9 cellular contexts compared by ENCODE assay signal in the genomic region with DNA sequence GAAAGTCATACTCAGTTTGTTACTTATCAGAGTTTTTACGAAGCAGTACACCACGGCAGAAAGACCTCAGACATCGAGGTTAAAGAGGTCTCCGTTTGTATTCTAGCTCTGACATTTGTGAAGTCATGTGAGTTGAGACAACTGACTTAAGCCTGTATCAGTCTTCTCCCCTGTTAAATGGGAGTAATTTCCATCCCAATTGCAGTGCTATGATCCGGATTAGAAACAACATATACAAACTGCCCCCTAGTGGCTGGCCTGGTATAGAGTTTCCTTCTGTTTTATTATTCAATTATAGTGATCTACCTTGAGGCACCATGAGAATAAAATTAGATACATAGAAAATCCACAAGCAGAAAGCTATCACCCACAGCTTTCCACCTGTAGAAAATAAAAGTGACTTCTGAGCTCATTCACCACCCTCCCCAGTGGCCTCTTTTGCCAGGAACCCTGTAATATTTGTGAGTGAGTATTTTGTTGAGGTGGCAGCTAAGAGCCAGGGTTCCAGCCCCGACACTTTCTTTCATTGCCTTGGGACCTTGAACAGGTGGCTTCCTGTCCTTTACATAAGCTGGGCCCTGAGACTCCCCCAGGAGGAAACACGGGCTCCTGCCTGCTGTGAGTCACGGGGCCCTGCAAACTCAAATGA.
DNase-seq lines count a peak whose midpoint lies in the region; ATAC-seq and TF ChIP-seq lines count a peak whose summit lies in the region.
"Had no signal": no experiment of that assay in that cellular context is flagged by ENCODE, and none has a peak within 500 bp of the region (broad histone marks: within the 10 kb centered on the region; RNA-seq: fewer than 3 reads in every experiment).

No MANE protein-coding gene starts in this region.

- no peaks in the 10 kb centered on the region for H3K36me3 ChIP-seq in right lobe of liver
- H3K36me3 ChIP-seq: SJCRH30 had no signal

- H3K27me3 Mint-ChIP-seq in Calu3 (ENCODE audit: unreplicated experiment): no peaks in the 10 kb centered on the region
- no peaks in the 10 kb centered on the region for H3K27me3 Mint-ChIP-seq in activated CD8-positive, alpha-beta T cell treated with anti-CD3 and anti-CD28 coated beads, Interleukin-2, amount 10 ng/mL, durations not matched to agents 7 days and 5 days (ENCODE audit: low read depth)
- H3K27me3 Mint-ChIP-seq in stimulated activated memory B cell treated with anti-CD40 and anti-IgM and Interleukin-4, amounts not matched to agents 10 μg/mL and 1 μg/mL and 100 μg/mL, for 72 hours: no peaks in the 10 kb centered on the region

- CTCF ChIA-PET in Calu3 (lab: Charles Lee): no interaction called here
- CTCF ChIA-PET in activated CD8-positive, alpha-beta T cell treated with anti-CD3 and anti-CD28 coated beads, Interleukin-2, amount 10 ng/mL, durations not matched to agents 7 days and 5 days (lab: Charles Lee): interaction anchor here (0.6 to 1.6 kb wide), 5 partner anchors 13 to 681 kb away, joined by 3 read pairs; no protein-coding TSS in a partner anchor

- no peak overlapping the region for H3K4me3 Mint-ChIP-seq in Calu3 (ENCODE audit: low read depth, unreplicated experiment)
- H3K4me3 Mint-ChIP-seq in activated CD8-positive, alpha-beta T cell treated with anti-CD3 and anti-CD28 coated beads, Interleukin-2, amount 10 ng/mL, durations not matched to agents 7 days and 5 days: no peak overlapping the region
- no peak overlapping the region for H3K4me3 Mint-ChIP-seq in stimulated activated memory B cell treated with anti-CD40 and anti-IgM and Interleukin-4, amounts not matched to agents 10 μg/mL and 1 μg/mL and 100 μg/mL, for 72 hours

- DNase-seq in Calu3 (peak; percentile 3), HFF-Myc (ENCODE audit: extremely low read depth, low read depth) (no peak), right lobe of liver (no peak), AG20443 (ENCODE audit: low spot score) (no peak)
- peak; percentile 47 for DNase-seq in activated CD8-positive, alpha-beta T cell treated with anti-CD3 and anti-CD28 coated beads, Interleukin-2, amount 10 ng/mL, durations not matched to agents 7 days and 5 days

- no peaks in the 10 kb centered on the region for H3K9me3 ChIP-seq in right lobe of liver
- H3K9me3 ChIP-seq: SJCRH30 had no signal

- intact Hi-C loops in Calu3 (cut with micrococcal nuclease; ENCODE audit: unreplicated experiment): no loop called here
- intact Hi-C loops in right lobe of liver (cut with DNase I): no loop called here

- H3K27ac Mint-ChIP-seq in Calu3 (ENCODE audit: unreplicated experiment): no peak overlapping the region
- no peak overlapping the region for H3K27ac Mint-ChIP-seq in activated CD8-positive, alpha-beta T cell treated with anti-CD3 and anti-CD28 coated beads, Interleukin-2, amount 10 ng/mL, durations not matched to agents 7 days and 5 days
- H3K27ac Mint-ChIP-seq in stimulated activated memory B cell treated with anti-CD40 and anti-IgM and Interleukin-4, amounts not matched to agents 10 μg/mL and 1 μg/mL and 100 μg/mL, for 72 hours: no peak overlapping the region

- H3K9me3 Mint-ChIP-seq in Calu3 (ENCODE audit: low read depth, unreplicated experiment): peaks cover 2% of the 10 kb centered on the region
- no peaks in the 10 kb centered on the region for H3K9me3 Mint-ChIP-seq in activated CD8-positive, alpha-beta T cell treated with anti-CD3 and anti-CD28 coated beads, Interleukin-2, amount 10 ng/mL, durations not matched to agents 7 days and 5 days (ENCODE audit: insufficient read depth)
- no peaks in the 10 kb centered on the region for H3K9me3 Mint-ChIP-seq in stimulated activated memory B cell treated with anti-CD40 and anti-IgM and Interleukin-4, amounts not matched to agents 10 μg/mL and 1 μg/mL and 100 μg/mL, for 72 hours

- H3K4me1 ChIP-seq in right lobe of liver: no peaks in the 10 kb centered on the region
- H3K4me1 ChIP-seq: SJCRH30 had no signal

- H3K4me3 ChIP-seq in HFF-Myc (replicated peaks; ENCODE audit: low read depth, low read length) (no peak overlapping the region), right lobe of liver (no peak overlapping the region)
- H3K4me3 ChIP-seq: SJCRH30 had no signal

- WGBS in right lobe of liver (ENCODE audit: insufficient coverage, low coverage, low lambda C conversion rate, missing lambda C conversion rate): 64% methylated on average over 8 of the region's 8 CpGs

- H3K4me1 Mint-ChIP-seq in Calu3 (ENCODE audit: low read depth, unreplicated experiment): no peaks in the 10 kb centered on the region
- no peaks in the 10 kb centered on the region for H3K4me1 Mint-ChIP-seq in activated CD8-positive, alpha-beta T cell treated with anti-CD3 and anti-CD28 coated beads, Interleukin-2, amount 10 ng/mL, durations not matched to agents 7 days and 5 days (ENCODE audit: low read depth)
- no peaks in the 10 kb centered on the region for H3K4me1 Mint-ChIP-seq in stimulated activated memory B cell treated with anti-CD40 and anti-IgM and Interleukin-4, amounts not matched to agents 10 μg/mL and 1 μg/mL and 100 μg/mL, for 72 hours

- TF ChIP-seq POLR2A in right lobe of liver (IDR thresholded peaks at IDR 0.05): no peak

- ATAC-seq in activated CD8-positive, alpha-beta T cell treated with anti-CD3 and anti-CD28 coated beads, Interleukin-2, amount 10 ng/mL, durations not matched to agents 7 days and 5 days: no peak
- ATAC-seq in right lobe of liver (peak in 2 of 4 donors; percentile 35 to 55), HG02571 (IDR thresholded peaks at IDR 0.05; ENCODE audit: unreplicated experiment) (no peak), HG03378 (IDR thresholded peaks at IDR 0.05; ENCODE audit: unreplicated experiment) (no peak)
- ATAC-seq in stimulated activated memory B cell treated with anti-CD40 and anti-IgM and Interleukin-4, amounts not matched to agents 10 μg/mL and 1 μg/mL and 100 μg/mL, for 72 hours: no peak

- no peaks in the 10 kb centered on the region for H3K27me3 ChIP-seq in right lobe of liver
- H3K27me3 ChIP-seq: SJCRH30 had no signal

- no peaks in the 10 kb centered on the region for H3K36me3 Mint-ChIP-seq in Calu3 (ENCODE audit: insufficient read depth, unreplicated experiment)
- H3K36me3 Mint-ChIP-seq in activated CD8-positive, alpha-beta T cell treated with anti-CD3 and anti-CD28 coated beads, Interleukin-2, amount 10 ng/mL, durations not matched to agents 7 days and 5 days (ENCODE audit: low read depth): no peaks in the 10 kb centered on the region
- H3K36me3 Mint-ChIP-seq in stimulated activated memory B cell treated with anti-CD40 and anti-IgM and Interleukin-4, amounts not matched to agents 10 μg/mL and 1 μg/mL and 100 μg/mL, for 72 hours: no peaks in the 10 kb centered on the region

- peak; percentile 19 for TF ChIP-seq CTCF in Calu3 (IDR thresholded peaks at IDR 0.05; ENCODE audit: unreplicated experiment)
- peak; percentile 17 for TF ChIP-seq CTCF in HFF-Myc (IDR thresholded peaks at IDR 0.05; ENCODE audit: low read depth, low read length, missing control alignments)
- peak; percentile 29 to 56 (median 46) for TF ChIP-seq CTCF in right lobe of liver (IDR thresholded peaks at IDR 0.05)

- POLR2A ChIA-PET in activated CD8-positive, alpha-beta T cell treated with anti-CD3 and anti-CD28 coated beads, Interleukin-2, amount 10 ng/mL, durations not matched to agents 7 days and 5 days (lab: Charles Lee): no interaction called here

- BruUV-seq in Calu3 (replicated peaks; lab: Mats Ljungman, UMichigan): no TSS peak

- no peak overlapping the region for H3K27ac ChIP-seq in right lobe of liver
- H3K27ac ChIP-seq: SJCRH30 had no signal

Comparison
In these comparisons a context has a peak if more than half of its experiments do, and no peak if none do; other contexts are left out.
1. DNase-seq: peak in Calu3 (single experiment) and activated CD8-positive, alpha-beta T cell treated with anti-CD3 and anti-CD28 coated beads, Interleukin-2, amount 10 ng/mL, durations not matched to agents 7 days and 5 days (single experiment); none in HFF-Myc (single experiment), right lobe of liver (0 of 3) and AG20443 (single experiment).
2. Peak in every context shown above with its lines, with median percentiles within 50 percentile points of each other: CTCF ChIP-seq.